ENCODE assay signal across 20 cellular contexts in the genomic region with DNA sequence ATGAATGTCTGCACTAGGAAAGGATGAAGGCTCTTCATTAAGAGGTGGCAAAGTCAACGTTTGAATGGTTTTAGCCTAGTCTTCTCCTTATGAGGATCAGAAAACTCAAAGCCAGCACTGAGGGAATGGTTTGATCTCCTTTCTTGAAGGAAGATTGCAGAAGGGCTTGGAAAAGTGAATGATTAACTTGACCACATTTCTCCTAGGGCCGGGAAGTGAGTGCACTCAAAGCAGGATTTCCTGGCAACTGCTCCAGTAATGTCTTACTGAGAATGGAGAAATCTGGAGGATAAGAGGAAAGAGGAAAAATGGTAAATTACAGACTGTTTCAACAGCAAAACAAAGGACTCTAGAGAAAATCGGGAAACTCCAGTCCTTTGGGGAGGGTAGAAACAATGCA.
"Had no signal": no experiment of that assay in that cellular context is flagged by ENCODE, and none has a peak within 500 bp of the region (broad histone marks: within the 10 kb centered on the region; RNA-seq: fewer than 3 reads in every experiment).

No MANE protein-coding gene starts in this region.

- H3K4me3 ChIP-seq: lower lobe of right lung, neural progenitor cell, sigmoid colon, transverse colon had no signal

- H3K36me3 Mint-ChIP-seq: activated naive CD4-positive, alpha-beta T cell treated with anti-CD3 and anti-CD28 coated beads, Interleukin-2, amount 10 ng/mL, durations not matched to agents 7 days and 5 days; naive thymus-derived CD8-positive, alpha-beta T cell; neural progenitor cell; stimulated activated naive B cell treated with anti-CD40 and anti-IgM and Interleukin-4, amounts not matched to agents 10 μg/mL and 1 μg/mL and 100 μg/mL, for 72 hours had no signal

- H3K4me2 ChIP-seq: neural progenitor cell had no signal

- H3K27me3 ChIP-seq: neural progenitor cell, sigmoid colon, transverse colon had no signal

- H3K27ac ChIP-seq: lower lobe of right lung, neural progenitor cell, sigmoid colon, transverse colon had no signal

- H3K27ac Mint-ChIP-seq: activated CD4-positive, alpha-beta memory T cell treated with anti-CD3 and anti-CD28 coated beads, Interleukin-2, amount 10 ng/mL, durations not matched to agents 7 days and 5 days; activated CD4-positive, alpha-beta T cell treated with anti-CD3 and anti-CD28 coated beads, Interleukin-2, amount 10 ng/mL, durations not matched to agents 24 days and 14 days; activated naive CD4-positive, alpha-beta T cell treated with anti-CD3 and anti-CD28 coated beads, Interleukin-2, amount 10 ng/mL, durations not matched to agents 7 days and 5 days; naive thymus-derived CD8-positive, alpha-beta T cell; neural progenitor cell; stimulated activated naive B cell treated with anti-CD40 and anti-IgM and Interleukin-4, amounts not matched to agents 10 μg/mL and 1 μg/mL and 100 μg/mL, for 72 hours; T-helper 17 cell had no signal

- H3K4me1 Mint-ChIP-seq: activated CD4-positive, alpha-beta memory T cell treated with anti-CD3 and anti-CD28 coated beads, Interleukin-2, amount 10 ng/mL, durations not matched to agents 7 days and 5 days; activated CD4-positive, alpha-beta T cell treated with anti-CD3 and anti-CD28 coated beads, Interleukin-2, amount 10 ng/mL, durations not matched to agents 24 days and 14 days; activated naive CD4-positive, alpha-beta T cell treated with anti-CD3 and anti-CD28 coated beads, Interleukin-2, amount 10 ng/mL, durations not matched to agents 7 days and 5 days; naive thymus-derived CD8-positive, alpha-beta T cell; stimulated activated naive B cell treated with anti-CD40 and anti-IgM and Interleukin-4, amounts not matched to agents 10 μg/mL and 1 μg/mL and 100 μg/mL, for 72 hours; T-helper 17 cell had no signal

- ATAC-seq: lower lobe of right lung; naive thymus-derived CD8-positive, alpha-beta T cell; stimulated activated naive B cell treated with anti-CD40 and anti-IgM and Interleukin-4, amounts not matched to agents 10 μg/mL and 1 μg/mL and 100 μg/mL, for 72 hours; T-helper 17 cell had no signal

- H3K9me3 Mint-ChIP-seq: activated CD4-positive, alpha-beta T cell treated with anti-CD3 and anti-CD28 coated beads, Interleukin-2, amount 10 ng/mL, durations not matched to agents 24 days and 14 days; neural progenitor cell had no signal

- FAIRE-seq: frontal cortex, urothelium cell line had no signal

- DNase-seq: activated CD4-positive, alpha-beta memory T cell treated with anti-CD3 and anti-CD28 coated beads, Interleukin-2, amount 10 ng/mL, durations not matched to agents 7 days and 5 days; activated CD4-positive, alpha-beta T cell treated with anti-CD3 and anti-CD28 coated beads, Interleukin-2, amount 10 ng/mL, durations not matched to agents 24 days and 14 days; activated effector memory CD4-positive, alpha-beta T cell treated with anti-CD3 and anti-CD28 coated beads, Interleukin-2, amount 50 U/mL, for 16 hours; activated naive CD4-positive, alpha-beta T cell treated with anti-CD3 and anti-CD28 coated beads, Interleukin-2, amount 10 ng/mL, durations not matched to agents 7 days and 5 days; amygdala; cerebellar nuclear complex; cortex of kidney; hypothalamus; lower lobe of right lung; naive thymus-derived CD8-positive, alpha-beta T cell; retina; sigmoid colon; stimulated activated CD4-positive, alpha-beta T cell treated with anti-CD3 and anti-CD28 coated beads, Interleukin-2, amount 100 ng/mL, for 48 hours; stimulated activated CD8-positive, alpha-beta memory T cell treated with anti-CD3 and anti-CD28 coated beads, Interleukin-4, amount 100 ng/mL, for 48 hours; stimulated activated naive B cell treated with anti-CD40 and anti-IgM and Interleukin-4, amounts not matched to agents 10 μg/mL and 1 μg/mL and 100 μg/mL, for 72 hours; T-helper 17 cell; transverse colon had no signal

- H3K4me1 ChIP-seq: lower lobe of right lung, sigmoid colon, transverse colon had no signal

- H3K9me3 ChIP-seq: lower lobe of right lung, transverse colon had no signal

- H3K27me3 Mint-ChIP-seq: activated CD4-positive, alpha-beta memory T cell treated with anti-CD3 and anti-CD28 coated beads, Interleukin-2, amount 10 ng/mL, durations not matched to agents 7 days and 5 days; activated CD4-positive, alpha-beta T cell treated with anti-CD3 and anti-CD28 coated beads, Interleukin-2, amount 10 ng/mL, durations not matched to agents 24 days and 14 days; activated naive CD4-positive, alpha-beta T cell treated with anti-CD3 and anti-CD28 coated beads, Interleukin-2, amount 10 ng/mL, durations not matched to agents 7 days and 5 days had no signal

- H3K4me3 Mint-ChIP-seq: activated CD4-positive, alpha-beta memory T cell treated with anti-CD3 and anti-CD28 coated beads, Interleukin-2, amount 10 ng/mL, durations not matched to agents 7 days and 5 days; activated CD4-positive, alpha-beta T cell treated with anti-CD3 and anti-CD28 coated beads, Interleukin-2, amount 10 ng/mL, durations not matched to agents 24 days and 14 days; activated naive CD4-positive, alpha-beta T cell treated with anti-CD3 and anti-CD28 coated beads, Interleukin-2, amount 10 ng/mL, durations not matched to agents 7 days and 5 days; naive thymus-derived CD8-positive, alpha-beta T cell; neural progenitor cell; stimulated activated naive B cell treated with anti-CD40 and anti-IgM and Interleukin-4, amounts not matched to agents 10 μg/mL and 1 μg/mL and 100 μg/mL, for 72 hours; T-helper 17 cell had no signal

- H3K36me3 ChIP-seq: lower lobe of right lung, neural progenitor cell, sigmoid colon, transverse colon had no signal
